ENCODE assay signal across 8 cellular contexts in the genomic region with DNA sequence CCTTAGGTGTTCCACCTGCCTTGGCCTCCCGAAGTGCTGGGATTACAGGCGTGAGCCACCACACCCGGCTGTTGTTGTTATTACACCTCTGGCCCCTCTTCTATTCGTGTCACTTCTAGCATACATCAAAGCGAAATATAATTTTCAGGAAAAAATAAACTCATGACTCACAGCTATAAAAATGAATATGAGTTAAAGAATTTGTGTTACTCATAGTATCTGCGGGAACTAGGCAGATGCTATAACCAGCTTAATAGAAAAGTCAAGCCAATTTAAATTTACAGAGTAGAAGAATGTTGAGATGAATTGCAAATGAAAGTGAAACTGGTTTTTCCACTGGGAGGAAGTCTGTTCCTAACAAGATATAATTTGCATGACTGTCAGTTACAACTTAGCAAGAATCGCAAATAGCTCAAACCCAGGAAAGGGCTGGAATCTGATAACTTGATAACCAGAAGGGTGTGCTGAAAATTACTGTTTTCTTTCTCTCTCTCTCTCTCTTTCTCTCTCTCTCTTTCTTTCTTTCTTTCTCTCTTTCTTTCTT. TPM values are rescaled to one million over a fixed set of nuclear protein-coding genes. Genes with fewer than 3 reads are reported as not detected.
A peak's percentile ranks its signal among the peaks of the same experiment; 100 is the strongest.
DNase-seq lines count a peak whose midpoint lies in the region; ATAC-seq and TF ChIP-seq lines count a peak whose summit lies in the region.

No MANE protein-coding gene starts in this region.

- no peaks in the 10 kb centered on the region for H3K27me3 ChIP-seq in aorta (ENCODE audit: control insufficient read depth in 1 of 2, insufficient read depth in 2 of 2, low read length in 1 of 2)

- H3K27ac ChIP-seq in aorta (ENCODE audit: low read depth in 1 of 2, low read length in 2 of 2): no peak overlapping the region

- no peaks in the 10 kb centered on the region for H3K36me3 ChIP-seq in aorta (ENCODE audit: control insufficient read depth in 1 of 2, insufficient read depth in 2 of 2, low read length in 1 of 2)

- ATAC-seq in GM18909 (IDR thresholded peaks at IDR 0.05; ENCODE audit: poor library complexity, unreplicated experiment) (peak; percentile 42), HG03378 (IDR thresholded peaks at IDR 0.05; ENCODE audit: unreplicated experiment) (no peak), aorta (ENCODE audit: low FRiP score) (no peak)

- WGBS in aorta, 2 donors: 58 to 60% methylated on average over 7 of the region's 7 CpGs

- peak overlapping the region; percentile 69 for H3K4me3 Mint-ChIP-seq in osteocyte (ENCODE audit: unreplicated experiment)

- no peak for TF ChIP-seq CTCF in osteocyte (IDR thresholded peaks at IDR 0.05)

- in situ Hi-C loops in T47D (cut with HindIII; ENCODE audit: low pct_unique_long_range_greater_than_20kb, low sequenced_read_pairs): no loop called here

- peaks cover 17% of the 10 kb centered on the region for H3K9me3 Mint-ChIP-seq in osteocyte (ENCODE audit: unreplicated experiment)

- no peak overlapping the region for H3K4me3 ChIP-seq in aorta (ENCODE audit: low read length in 2 of 2)

- no peaks in the 10 kb centered on the region for H3K27me3 Mint-ChIP-seq in osteocyte (ENCODE audit: unreplicated experiment)

- intact Hi-C loops in aorta (cut with DNase I): no loop called here

- H3K9me3 ChIP-seq in aorta (ENCODE audit: control insufficient read depth, low read length): no peaks in the 10 kb centered on the region

- H3K36me3 Mint-ChIP-seq in osteocyte (ENCODE audit: unreplicated experiment): no peaks in the 10 kb centered on the region

- peak overlapping the region; percentile 88 for H3K27ac Mint-ChIP-seq in osteocyte (ENCODE audit: unreplicated experiment)

- H3K4me1 ChIP-seq in aorta (ENCODE audit: control insufficient read depth in 1 of 2, insufficient read depth in 2 of 2, low read length in 2 of 2): no peaks in the 10 kb centered on the region

- DNase-seq in NCI-H526 treated with DMSO at 0.1 percent for 48 hours (lab: John Stamatoyannopoulos, UW): peak; percentile 78
- DNase-seq in T47D (ENCODE audit: low read depth in 1 of 2, low spot score in 1 of 2): peak; percentile 30 to 43
- DNase-seq in osteocyte (ENCODE audit: extremely low spot score, unreplicated experiment): no peak
- no peak for DNase-seq in iPS-NIHi11 (ENCODE audit: low spot score)
- DNase-seq in superior temporal gyrus (ENCODE audit: extremely low spot score): no peak
- no peak for DNase-seq in aorta

- peaks cover 11% of the 10 kb centered on the region for H3K4me1 Mint-ChIP-seq in osteocyte (ENCODE audit: unreplicated experiment)

RNA-seq across cellular contexts. Expression of a gene that starts 11.2 kb away (rescaled TPM):
- 0.52 and 0.75 TPM in 2 replicates for total RNA-seq in osteocyte
- total RNA-seq in aorta: under 1 TPM; 0.39 to 0.42 TPM
- polyA plus RNA-seq in aorta: not detected

RNA-seq across cellular contexts. Expression of a gene that starts 13.5 kb away (rescaled TPM):
- not detected in 2 replicates for total RNA-seq in osteocyte
- total RNA-seq in aorta: not detected
- polyA plus RNA-seq in aorta: not detected

RNA-seq across cellular contexts. Expression of a gene that starts 18.1 kb away (rescaled TPM):
- total RNA-seq in osteocyte (not detected in 2 replicates), aorta (not detected)
- polyA plus RNA-seq in aorta: not detected

RNA-seq across cellular contexts. Expression of a gene that starts 42.1 kb away (rescaled TPM):
- total RNA-seq in osteocyte (not detected in 2 replicates), aorta (under 1 TPM in 1 of 2 donors, not detected in 1; 0.69 TPM)
- polyA plus RNA-seq in aorta: not detected

RNA-seq across cellular contexts. Expression of a gene that starts 49.6 kb away (rescaled TPM):
- total RNA-seq in osteocyte (1.2 and 1.5 TPM in 2 replicates), aorta (1 to 10 TPM; 1.3 to 3.2 TPM)
- under 1 TPM in 1 of 2 donors, not detected in 1; 0.38 TPM for polyA plus RNA-seq in aorta

Comparison
In these comparisons a context has a peak if more than half of its experiments do, and no peak if none do; other contexts are left out.
1. DNase-seq: peak in NCI-H526 treated with DMSO at 0.1 percent for 48 hours (single experiment) and T47D (2 of 2); none in osteocyte (single experiment), iPS-NIHi11 (single experiment), superior temporal gyrus (single experiment) and aorta (0 of 2).